In the genomic region with DNA sequence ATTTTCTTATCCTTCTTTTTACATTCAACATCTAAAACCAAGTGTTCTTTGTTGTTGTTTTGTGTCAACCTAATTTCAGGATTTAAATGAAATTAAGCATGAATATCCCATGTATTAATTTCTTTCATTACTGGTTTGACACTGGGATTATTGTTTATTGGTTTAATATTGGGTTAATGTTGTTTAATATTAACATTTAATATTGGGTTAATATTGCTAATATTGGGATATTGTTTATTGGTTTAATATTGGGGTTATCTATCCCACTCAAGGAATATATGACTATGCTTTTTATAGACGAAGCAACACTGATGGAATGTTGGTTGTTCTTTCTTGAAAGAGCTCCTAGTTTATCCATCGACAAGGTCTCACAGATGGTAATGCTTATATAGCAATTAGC, we compare ENCODE assay signal across 2 cellular contexts.
TF ChIP-seq lines count a peak whose summit lies in the region.

No MANE protein-coding gene starts in this region.

TF ChIP-seq in A549, 52 proteins besides CTCF, POLR2A, EP300 and RAD21:
- no peak for TF ChIP-seq MYC (IDR thresholded peaks at IDR 0.05; ENCODE audit: borderline replicate concordance, low read length)

TF ChIP-seq in K562, 482 proteins besides CTCF, POLR2A, EP300 and RAD21:
- TF ChIP-seq PHTF2 (CRISPR knock-in tag; IDR thresholded peaks at IDR 0.05): no peak
- TF ChIP-seq CREBBP (IDR thresholded peaks at IDR 0.05; ENCODE audit: low read depth, low read length): no peak
- peak; percentile 73 for TF ChIP-seq DACH1 (IDR thresholded peaks at IDR 0.05; ENCODE audit: partially characterized antibody)
- TF ChIP-seq, protein P1, sequence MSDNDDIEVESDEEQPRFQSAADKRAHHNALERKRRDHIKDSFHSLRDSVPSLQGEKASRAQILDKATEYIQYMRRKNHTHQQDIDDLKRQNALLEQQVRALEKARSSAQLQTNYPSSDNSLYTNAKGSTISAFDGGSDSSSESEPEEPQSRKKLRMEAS (CRISPR knock-in tag; IDR thresholded peaks at IDR 0.05): no peak
- TF ChIP-seq MAFK (IDR thresholded peaks at IDR 0.05; ENCODE audit: low read length): no peak
TF ChIP-seq in K562: peak in this region for 1.
